In genomic region chr1:103267893-103268292, GRCh38 we compare ENCODE assay signal across 20 cellular contexts.
A peak's percentile ranks its signal among the peaks of the same experiment; 100 is the strongest.
DNase-seq lines count a peak whose midpoint lies in the region; ATAC-seq and TF ChIP-seq lines count a peak whose summit lies in the region.
"Had no signal": no experiment of that assay in that cellular context is flagged by ENCODE, and none has a peak within 500 bp of the region (broad histone marks: within the 10 kb centered on the region; RNA-seq: fewer than 3 reads in every experiment).

No MANE protein-coding gene starts in this region.

- H3K27ac Mint-ChIP-seq in endodermal cell, result no peak overlapping the region

- H3K36me3 Mint-ChIP-seq in endodermal cell (ENCODE audit: low read depth), result no peaks in the 10 kb centered on the region

- 0 out of 2 replicates have a peak, but pooled peaks have one; percentile 10 for TF ChIP-seq CTCF in AG04450 (IDR thresholded peaks at IDR 0.05; ENCODE audit: low read depth, low read length)
- peak; percentile 16 for TF ChIP-seq CTCF in GM13977 (IDR thresholded peaks at IDR 0.05; ENCODE audit: extremely low read depth, insufficient read depth, missing control alignments)
- TF ChIP-seq CTCF in OCI-LY3 (IDR thresholded peaks at IDR 0.05; ENCODE audit: low read depth, low read length), result peak; percentile 20
- peak; percentile 67 for TF ChIP-seq CTCF in endodermal cell (conservative IDR thresholded peaks at IDR 0.05)
- TF ChIP-seq CTCF in gastroesophageal sphincter (IDR thresholded peaks at IDR 0.05), result no peak

- H3K9me3 ChIP-seq in AG04450 (ENCODE audit: control insufficient read depth, insufficient read depth, low read length) (no peaks in the 10 kb centered on the region; the same call in 1 of the 2 replicates), OCI-LY3 (ENCODE audit: insufficient read depth, low read length) (no peaks in the 10 kb centered on the region), endodermal cell (ENCODE audit: control insufficient read depth, low read length) (no peaks in the 10 kb centered on the region), gastroesophageal sphincter (no peaks in the 10 kb centered on the region)
- H3K9me3 ChIP-seq: gastrocnemius medialis, HAP-1, stomach had no signal

- in situ Hi-C loops in GM13977 (cut with MboI; ENCODE audit: low pct_unique_long_range_greater_than_20kb, low sequenced_read_pairs, unreplicated experiment), result no loop called here

- H3K9me3 Mint-ChIP-seq in endodermal cell, result no peaks in the 10 kb centered on the region

- no peak for TF ChIP-seq EP300 in gastroesophageal sphincter (IDR thresholded peaks at IDR 0.05)

- ATAC-seq in gastroesophageal sphincter, result no peak
- ATAC-seq in HG02852 (IDR thresholded peaks at IDR 0.05; ENCODE audit: unreplicated experiment), result no peak
- ATAC-seq in GM21723 (IDR thresholded peaks at IDR 0.05; ENCODE audit: unreplicated experiment), result no peak
- ATAC-seq: gastrocnemius medialis, sciatic nerve had no signal

- H3K27ac ChIP-seq in AG04450 (ENCODE audit: low read depth, low read length) (no peak overlapping the region), OCI-LY3 (ENCODE audit: low read length) (no peak overlapping the region), endodermal cell (ENCODE audit: low read depth, low read length) (no peak overlapping the region), gastroesophageal sphincter (no peak overlapping the region), substantia nigra (ENCODE audit: low read depth, low read length, poor library complexity, severe bottlenecking) (no peak overlapping the region)
- H3K27ac ChIP-seq: gastrocnemius medialis, PC-9, stomach had no signal

- H3K4me1 Mint-ChIP-seq in endodermal cell, result peaks cover 9% of the 10 kb centered on the region

- DNase-seq in AG04450 (ENCODE audit: low read depth, low spot score) (no peak), GM13977 (ENCODE audit: low spot score) (no peak), endodermal cell (peak; percentile 52), substantia nigra (lab: John Stamatoyannopoulos, UW) (no peak)
- DNase-seq: activated CD4-positive, alpha-beta T cell treated with anti-CD3 and anti-CD28 coated beads, Interleukin-2, amount 50 U/mL, for 1 hour; activated naive CD4-positive, alpha-beta T cell treated with anti-CD3 and anti-CD28 coated beads, Interleukin-2, amount 50 U/mL, for 16 hours; activated T-cell treated with anti-CD3 and anti-CD28 coated beads, Interleukin-2, amount 50 U/mL, for 1 hour; gastrocnemius medialis; NCI-H1092; NCI-H2107; NCI-H526; stimulated activated CD4-positive, alpha-beta T cell treated with anti-CD3 and anti-CD28 coated beads, Interleukin-1b, Interleukin-23, amount 100 ng/mL, for 48 hours; stomach had no signal

- H3K9ac ChIP-seq in OCI-LY3 (ENCODE audit: low read length) (no peak overlapping the region), endodermal cell (ENCODE audit: extremely low read depth, low read length, poor library complexity, severe bottlenecking) (no peak overlapping the region)

- H3K27me3 ChIP-seq in AG04450 (ENCODE audit: control insufficient read depth, insufficient read depth, low read length) (no peaks in the 10 kb centered on the region), OCI-LY3 (ENCODE audit: low read depth, low read length) (no peaks in the 10 kb centered on the region), endodermal cell (ENCODE audit: control insufficient read depth, insufficient read depth, low read length, poor library complexity, severe bottlenecking) (no peaks in the 10 kb centered on the region), gastroesophageal sphincter (no peaks in the 10 kb centered on the region)
- H3K27me3 ChIP-seq: gastrocnemius medialis, stomach had no signal

- H2AFZ ChIP-seq in OCI-LY3 (ENCODE audit: low read depth, low read length), result no peak overlapping the region
- H2AFZ ChIP-seq: PC-9 had no signal

- no peak overlapping the region for H3K4me3 ChIP-seq in AG04450 (ENCODE audit: low read depth, low read length)
- no peak overlapping the region for H3K4me3 ChIP-seq in OCI-LY3 (ENCODE audit: low read length)
- no peak overlapping the region for H3K4me3 ChIP-seq in endodermal cell (ENCODE audit: low read length)
- H3K4me3 ChIP-seq in gastroesophageal sphincter, result no peak overlapping the region
- H3K4me3 ChIP-seq: gastrocnemius medialis, HAP-1, PC-9, stomach had no signal

- H3K36me3 ChIP-seq in OCI-LY3 (replicated peaks; ENCODE audit: low read depth, low read length) (no peaks in the 10 kb centered on the region), endodermal cell (ENCODE audit: control insufficient read depth, insufficient read depth, low read length) (no peaks in the 10 kb centered on the region), gastroesophageal sphincter (no peaks in the 10 kb centered on the region)
- H3K36me3 ChIP-seq: gastrocnemius medialis, HAP-1, stomach had no signal

- POLR2A ChIA-PET in AG04450 (lab: Yijun Ruan, JAX), result no interaction called here

- H3K4me1 ChIP-seq in OCI-LY3 (ENCODE audit: low read length) (no peaks in the 10 kb centered on the region), endodermal cell (ENCODE audit: control insufficient read depth, insufficient read depth, low read length) (no peaks in the 10 kb centered on the region), gastroesophageal sphincter (no peaks in the 10 kb centered on the region)
- H3K4me1 ChIP-seq: gastrocnemius medialis, stomach had no signal

- TF ChIP-seq POLR2A in gastroesophageal sphincter (IDR thresholded peaks at IDR 0.05), result no peak

- H3K79me2 ChIP-seq in OCI-LY3 (ENCODE audit: low read length), result no peaks in the 10 kb centered on the region

- H3K4me3 Mint-ChIP-seq in endodermal cell, result no peak overlapping the region

- no peaks in the 10 kb centered on the region for H4K20me1 ChIP-seq in OCI-LY3 (ENCODE audit: insufficient read depth, low read length)

- H3K4me2 ChIP-seq in OCI-LY3 (ENCODE audit: low read length), result no peak overlapping the region
- H3K4me2 ChIP-seq: PC-9 had no signal

- CTCF ChIA-PET in AG04450 (lab: Charles Lee), result no interaction called here

- H3K27me3 Mint-ChIP-seq in endodermal cell (ENCODE audit: insufficient read depth), result no peaks in the 10 kb centered on the region

- WGBS in endodermal cell (ENCODE audit: insufficient coverage in 1 of 2, insufficient read length in 1 of 2), 2 experiments, result 80 to 90% methylated on average over 1 of the region's 1 CpG
- WGBS in gastroesophageal sphincter (ENCODE audit: low coverage in 1 of 2), 2 donors, result 100% methylated on average over 1 of the region's 1 CpG; no CpG with 5 or more reads in 1 of the 2 donors

Comparison
In these comparisons a context has a peak if more than half of its experiments do, and no peak if none do; other contexts are left out.
1. CTCF ChIP-seq: peak in AG04450 (single experiment), GM13977 (single experiment), OCI-LY3 (single experiment) and endodermal cell (single experiment); none in gastroesophageal sphincter (0 of 4).